Comparison of ENCODE assay signal across 20 cellular contexts in the genomic region with DNA sequence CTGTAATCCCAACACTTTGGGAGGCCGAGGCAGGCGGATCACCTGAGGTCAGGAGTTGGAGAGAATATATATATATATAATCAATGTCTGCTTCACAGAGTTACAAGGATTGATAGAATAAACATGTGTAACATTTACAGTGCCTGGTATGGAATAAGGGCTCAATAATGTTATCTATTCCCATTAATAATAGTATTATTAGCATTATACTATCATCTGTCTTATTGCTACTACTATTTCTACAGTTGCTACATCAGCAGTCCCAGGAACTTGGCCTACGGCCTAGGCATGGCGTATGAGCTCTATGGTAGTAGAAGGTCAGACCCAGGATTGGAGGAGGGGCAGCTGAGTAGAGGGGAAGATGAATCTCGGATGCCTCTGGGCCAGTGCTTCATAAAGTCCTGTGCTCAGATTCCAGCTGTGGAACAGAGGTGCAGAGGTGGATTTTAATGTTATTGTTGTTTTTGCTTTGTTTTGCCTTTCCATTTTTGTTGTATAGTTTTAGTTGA.
A peak's percentile ranks its signal among the peaks of the same experiment; 100 is the strongest.
DNase-seq lines count a peak whose midpoint lies in the region; ATAC-seq and TF ChIP-seq lines count a peak whose summit lies in the region.
"Had no signal": no experiment of that assay in that cellular context is flagged by ENCODE, and none has a peak within 500 bp of the region (broad histone marks: within the 10 kb centered on the region; RNA-seq: fewer than 3 reads in every experiment).

No MANE protein-coding gene starts in this region.

- no peaks in the 10 kb centered on the region for H3K79me2 ChIP-seq in Karpas-422 (ENCODE audit: low read length)

- CTCF ChIA-PET in activated CD8-positive, alpha-beta T cell treated with anti-CD3 and anti-CD28 coated beads, Interleukin-2, amount 10 ng/mL, durations not matched to agents 7 days and 5 days (lab: Charles Lee) = no interaction called here
- CTCF ChIA-PET in activated CD8-positive, alpha-beta T cell treated with anti-CD3 and anti-CD28 coated beads for 36 hours (lab: Charles Lee) = no interaction called here

- H3K36me3 ChIP-seq in Karpas-422 (ENCODE audit: insufficient read depth, low read length) = no peaks in the 10 kb centered on the region
- H3K36me3 ChIP-seq: Peyer's patch, WERI-Rb-1 had no signal

- TF ChIP-seq CTCF in activated CD8-positive, alpha-beta T cell treated with anti-CD3 and anti-CD28 coated beads for 36 hours (IDR thresholded peaks at IDR 0.05) = no peak
- no peak for TF ChIP-seq CTCF in fibroblast of villous mesenchyme (IDR thresholded peaks at IDR 0.05; ENCODE audit: insufficient read depth, low read depth, low read length)
- no peak for TF ChIP-seq CTCF in mesothelial cell of epicardium (IDR thresholded peaks at IDR 0.05; ENCODE audit: unreplicated experiment)
- TF ChIP-seq CTCF in type B pancreatic cell (conservative IDR thresholded peaks at IDR 0.05) = no peak

- H4K20me1 ChIP-seq in Karpas-422 (ENCODE audit: insufficient read depth, low read depth, low read length) = no peaks in the 10 kb centered on the region

- peaks cover 14% of the 10 kb centered on the region for H3K36me3 Mint-ChIP-seq in activated CD8-positive, alpha-beta T cell treated with anti-CD3 and anti-CD28 coated beads, Interleukin-2, amount 10 ng/mL, durations not matched to agents 7 days and 5 days (ENCODE audit: low read depth)
- no peaks in the 10 kb centered on the region for H3K36me3 Mint-ChIP-seq in activated CD8-positive, alpha-beta T cell treated with anti-CD3 and anti-CD28 coated beads for 36 hours (ENCODE audit: low read depth)
- no peaks in the 10 kb centered on the region for H3K36me3 Mint-ChIP-seq in mesothelial cell of epicardium
- H3K36me3 Mint-ChIP-seq in type B pancreatic cell = peaks cover 4% of the 10 kb centered on the region
- H3K36me3 Mint-ChIP-seq: naive thymus-derived CD8-positive, alpha-beta T cell had no signal

- H3K4me3 ChIP-seq in fibroblast of villous mesenchyme (ENCODE audit: low read depth, low read length) (no peak overlapping the region), Karpas-422 (ENCODE audit: low read length) (no peak overlapping the region)
- H3K4me3 ChIP-seq: dorsolateral prefrontal cortex, Peyer's patch had no signal

- H3K27ac ChIP-seq in Karpas-422 (ENCODE audit: low read length) = no peak overlapping the region
- H3K27ac ChIP-seq: WERI-Rb-1 had no signal

- no peak overlapping the region for H3K4me3 Mint-ChIP-seq in activated CD8-positive, alpha-beta T cell treated with anti-CD3 and anti-CD28 coated beads, Interleukin-2, amount 10 ng/mL, durations not matched to agents 7 days and 5 days
- H3K4me3 Mint-ChIP-seq in activated CD8-positive, alpha-beta T cell treated with anti-CD3 and anti-CD28 coated beads for 36 hours = no peak overlapping the region
- no peak overlapping the region for H3K4me3 Mint-ChIP-seq in mesothelial cell of epicardium
- peak overlapping the region; percentile 10 for H3K4me3 Mint-ChIP-seq in type B pancreatic cell
- H3K4me3 Mint-ChIP-seq: naive thymus-derived CD8-positive, alpha-beta T cell; T-cell had no signal

- H3K4me1 ChIP-seq in Karpas-422 (ENCODE audit: low read length) = peaks cover 8% of the 10 kb centered on the region

- no peaks in the 10 kb centered on the region for H3K9me3 ChIP-seq in Karpas-422 (ENCODE audit: low read length)
- H3K9me3 ChIP-seq: Peyer's patch had no signal

- no peak overlapping the region for H3K9ac ChIP-seq in Karpas-422 (ENCODE audit: low read length)

- no peak overlapping the region for H3K4me2 ChIP-seq in Karpas-422 (ENCODE audit: low read depth, low read length, poor library complexity, severe bottlenecking)

- POLR2A ChIA-PET in activated CD8-positive, alpha-beta T cell treated with anti-CD3 and anti-CD28 coated beads, Interleukin-2, amount 10 ng/mL, durations not matched to agents 7 days and 5 days (lab: Charles Lee) = no interaction called here
- POLR2A ChIA-PET in activated CD8-positive, alpha-beta T cell treated with anti-CD3 and anti-CD28 coated beads for 36 hours (lab: Charles Lee) = no interaction called here

- H3K27ac Mint-ChIP-seq in activated CD8-positive, alpha-beta T cell treated with anti-CD3 and anti-CD28 coated beads, Interleukin-2, amount 10 ng/mL, durations not matched to agents 7 days and 5 days = peak overlapping the region; percentile 15
- no peak overlapping the region for H3K27ac Mint-ChIP-seq in activated CD8-positive, alpha-beta T cell treated with anti-CD3 and anti-CD28 coated beads for 36 hours
- peak overlapping the region; percentile 93 for H3K27ac Mint-ChIP-seq in mesothelial cell of epicardium
- H3K27ac Mint-ChIP-seq in type B pancreatic cell = no peak overlapping the region
- H3K27ac Mint-ChIP-seq: T-cell had no signal

- ATAC-seq in activated CD8-positive, alpha-beta T cell treated with anti-CD3 and anti-CD28 coated beads, Interleukin-2, amount 10 ng/mL, durations not matched to agents 7 days and 5 days = no peak
- ATAC-seq in activated CD8-positive, alpha-beta T cell treated with anti-CD3 and anti-CD28 coated beads for 36 hours = no peak
- ATAC-seq: esophagus mucosa; naive thymus-derived CD8-positive, alpha-beta T cell; T-cell had no signal

- H3K9me3 Mint-ChIP-seq in activated CD8-positive, alpha-beta T cell treated with anti-CD3 and anti-CD28 coated beads, Interleukin-2, amount 10 ng/mL, durations not matched to agents 7 days and 5 days (ENCODE audit: insufficient read depth) = peaks cover 4% of the 10 kb centered on the region
- H3K9me3 Mint-ChIP-seq in activated CD8-positive, alpha-beta T cell treated with anti-CD3 and anti-CD28 coated beads for 36 hours = no peaks in the 10 kb centered on the region
- H3K9me3 Mint-ChIP-seq in mesothelial cell of epicardium = no peaks in the 10 kb centered on the region
- H3K9me3 Mint-ChIP-seq in type B pancreatic cell = no peaks in the 10 kb centered on the region
- H3K9me3 Mint-ChIP-seq: naive thymus-derived CD8-positive, alpha-beta T cell; T-cell had no signal

- H3K9me2 ChIP-seq in Karpas-422 (replicated peaks; ENCODE audit: insufficient read depth, low read length) = no peaks in the 10 kb centered on the region

- H3K27me3 ChIP-seq in Karpas-422 (ENCODE audit: low read length) = no peaks in the 10 kb centered on the region
- H3K27me3 ChIP-seq: dorsolateral prefrontal cortex, Peyer's patch had no signal

- peaks cover 38% of the 10 kb centered on the region for H3K4me1 Mint-ChIP-seq in activated CD8-positive, alpha-beta T cell treated with anti-CD3 and anti-CD28 coated beads, Interleukin-2, amount 10 ng/mL, durations not matched to agents 7 days and 5 days (ENCODE audit: low read depth)
- peaks cover 16% of the 10 kb centered on the region for H3K4me1 Mint-ChIP-seq in activated CD8-positive, alpha-beta T cell treated with anti-CD3 and anti-CD28 coated beads for 36 hours (ENCODE audit: low read depth)
- H3K4me1 Mint-ChIP-seq in mesothelial cell of epicardium = peaks cover 61% of the 10 kb centered on the region
- peaks cover 53% of the 10 kb centered on the region for H3K4me1 Mint-ChIP-seq in type B pancreatic cell (ENCODE audit: unreplicated experiment)

- intact Hi-C loops in activated CD8-positive, alpha-beta T cell treated with anti-CD3 and anti-CD28 coated beads for 36 hours (cut with micrococcal nuclease) = no loop called here

- no peaks in the 10 kb centered on the region for H3K27me3 Mint-ChIP-seq in activated CD8-positive, alpha-beta T cell treated with anti-CD3 and anti-CD28 coated beads, Interleukin-2, amount 10 ng/mL, durations not matched to agents 7 days and 5 days (ENCODE audit: low read depth)
- H3K27me3 Mint-ChIP-seq in activated CD8-positive, alpha-beta T cell treated with anti-CD3 and anti-CD28 coated beads for 36 hours = no peaks in the 10 kb centered on the region
- H3K27me3 Mint-ChIP-seq in mesothelial cell of epicardium (ENCODE audit: low read depth) (no peaks in the 10 kb centered on the region), type B pancreatic cell (no peaks in the 10 kb centered on the region)
- H3K27me3 Mint-ChIP-seq: naive thymus-derived CD8-positive, alpha-beta T cell; T-cell had no signal

- no peak for DNase-seq in activated CD8-positive, alpha-beta T cell treated with anti-CD3 and anti-CD28 coated beads, Interleukin-2, amount 10 ng/mL, durations not matched to agents 7 days and 5 days
- DNase-seq in activated CD8-positive, alpha-beta T cell treated with anti-CD3 and anti-CD28 coated beads for 36 hours = no peak
- DNase-seq in fibroblast of villous mesenchyme (ENCODE audit: low read depth) (peak; percentile 75), mesothelial cell of epicardium (ENCODE audit: low spot score in 2 of 2, unreplicated experiment in 2 of 2) (no peak), type B pancreatic cell (ENCODE audit: extremely low spot score, unreplicated experiment) (no peak), Karpas-422 (no peak), NCI-H187 (lab: John Stamatoyannopoulos, UW) (no peak), NCI-H1930 (lab: John Stamatoyannopoulos, UW) (no peak)
- DNase-seq: activated gamma-delta T cell; DMS79 treated with DMSO at 0.1 percent for 48 hours; dorsolateral prefrontal cortex; hypothalamus; naive thymus-derived CD8-positive, alpha-beta T cell; NCI-H2081; NCI-H748 treated with DMSO at 0.1 percent for 48 hours; Peyer's patch; stimulated activated CD4-positive, alpha-beta T cell treated with anti-CD3 and anti-CD28 coated beads, Interleukin-1b, Interleukin-23, amount 100 ng/mL, for 48 hours; T-cell; WERI-Rb-1 had no signal

- no peak overlapping the region for H2AFZ ChIP-seq in Karpas-422 (ENCODE audit: low read length)

Comparison
In these comparisons a context has a peak if more than half of its experiments do, and no peak if none do; other contexts are left out.
1. H3K27ac Mint-ChIP-seq: peak in activated CD8-positive, alpha-beta T cell treated with anti-CD3 and anti-CD28 coated beads, Interleukin-2, amount 10 ng/mL, durations not matched to agents 7 days and 5 days (single experiment) and mesothelial cell of epicardium (single experiment); none in activated CD8-positive, alpha-beta T cell treated with anti-CD3 and anti-CD28 coated beads for 36 hours (single experiment) and type B pancreatic cell (single experiment).